Comparison of ENCODE assay signal across 8 cellular contexts in genomic region chrX:331145-331771, GRCh38. TPM values are rescaled to one million over a fixed set of nuclear protein-coding genes. Genes with fewer than 3 reads are reported as not detected.
DNase-seq lines count a peak whose midpoint lies in the region; ATAC-seq and TF ChIP-seq lines count a peak whose summit lies in the region.

No MANE protein-coding gene starts in this region.

- no peaks in the 10 kb centered on the region for H3K9me3 ChIP-seq in lower lobe of right lung
- no peaks in the 10 kb centered on the region for H3K9me3 ChIP-seq in aorta (ENCODE audit: control insufficient read depth, low read length)
- H3K9me3 ChIP-seq in Peyer's patch = no peaks in the 10 kb centered on the region
- no peaks in the 10 kb centered on the region for H3K9me3 ChIP-seq in PC-9 (ENCODE audit: insufficient read depth, low read depth)

- CTCF ChIA-PET in PC-9 (lab: Charles Lee) = no interaction called here

- no peak for TF ChIP-seq POLR2A in Peyer's patch (IDR thresholded peaks at IDR 0.05)

- H3K27me3 ChIP-seq in lower lobe of right lung (ENCODE audit: low read depth) (peaks cover 22% of the 10 kb centered on the region), aorta (ENCODE audit: control insufficient read depth in 1 of 2, insufficient read depth in 2 of 2, low read length in 1 of 2) (no peaks in the 10 kb centered on the region), Peyer's patch (peaks cover 0 to 4% of the 10 kb centered on the region in 2 donors), PC-9 (ENCODE audit: insufficient read depth, low read depth) (no peaks in the 10 kb centered on the region)

- H3K36me3 ChIP-seq in lower lobe of right lung = peaks cover 7% of the 10 kb centered on the region
- no peaks in the 10 kb centered on the region for H3K36me3 ChIP-seq in aorta (ENCODE audit: control insufficient read depth in 1 of 2, insufficient read depth in 2 of 2, low read length in 1 of 2)
- peaks cover 0 to 3% (median 0%) of the 10 kb centered on the region in 3 donors for H3K36me3 ChIP-seq in Peyer's patch
- no peaks in the 10 kb centered on the region for H3K36me3 ChIP-seq in PC-9 (ENCODE audit: low read depth)

- no peaks in the 10 kb centered on the region for H3K79me2 ChIP-seq in PC-9 (ENCODE audit: low read depth)

- 8 to 13% methylated on average over 45 to 48 of the region's 48 CpGs for WGBS in aorta, 2 donors

- ATAC-seq in Right ventricle myocardium inferior = peak; percentile 50
- peak; percentile 34 to 36 for ATAC-seq in lower lobe of right lung
- peak; percentile 21 for ATAC-seq in aorta (ENCODE audit: low FRiP score)
- ATAC-seq in GM19023 (IDR thresholded peaks at IDR 0.05; ENCODE audit: unreplicated experiment) = no peak

- intact Hi-C loops in Right ventricle myocardium inferior (cut with DNase I) = no loop called here
- intact Hi-C loops in cardiac septum (cut with DNase I) = no loop called here
- intact Hi-C loops in lower lobe of right lung (cut with DNase I) = no loop called here
- intact Hi-C loops in aorta (cut with DNase I) = no loop called here
- intact Hi-C loops in PC-9 (cut with micrococcal nuclease; ENCODE audit: unreplicated experiment) = no loop called here

- POLR2A ChIA-PET in PC-9 (lab: Charles Lee; ENCODE audit: unreplicated experiment) = no interaction called here

- H3K4me2 ChIP-seq in PC-9 = no peak overlapping the region

- no peaks in the 10 kb centered on the region for H3K9me2 ChIP-seq in PC-9 (ENCODE audit: insufficient read depth)

- H3K4me3 ChIP-seq in lower lobe of right lung = peak overlapping the region; percentile 30
- no peak overlapping the region for H3K4me3 ChIP-seq in aorta (ENCODE audit: low read length in 2 of 2)
- H3K4me3 ChIP-seq in Peyer's patch = peak overlapping the region in 2 of 4 donors; percentile 12 to 13
- H3K4me3 ChIP-seq in PC-9 = no peak overlapping the region

- peaks cover 11% of the 10 kb centered on the region for H3K4me1 ChIP-seq in lower lobe of right lung
- no peaks in the 10 kb centered on the region for H3K4me1 ChIP-seq in aorta (ENCODE audit: control insufficient read depth in 1 of 2, insufficient read depth in 2 of 2, low read length in 2 of 2)
- peaks cover 0 to 10% (median 4%) of the 10 kb centered on the region in 4 donors for H3K4me1 ChIP-seq in Peyer's patch
- H3K4me1 ChIP-seq in PC-9 (replicated peaks; ENCODE audit: insufficient read depth) = no peaks in the 10 kb centered on the region

- DNase-seq in Right ventricle myocardium inferior (ENCODE audit: missing footprints) = peak; percentile 74
- DNase-seq in cardiac septum (ENCODE audit: low spot score) = no peak
- peak; percentile 56 for DNase-seq in astrocyte of the hippocampus (ENCODE audit: low read depth, low spot score)
- DNase-seq in lower lobe of right lung = peak; percentile 46
- DNase-seq in aorta = peak; percentile 48 to 83
- no peak for DNase-seq in Peyer's patch
- DNase-seq in PC-9 = no peak

- no peaks in the 10 kb centered on the region for H4K20me1 ChIP-seq in PC-9 (ENCODE audit: insufficient read depth)

- no peaks in the 10 kb centered on the region for H3F3A ChIP-seq in PC-9 (ENCODE audit: insufficient read depth, low read depth)

- H2AFZ ChIP-seq in PC-9 = no peak overlapping the region

- H3K27ac ChIP-seq in lower lobe of right lung (no peak overlapping the region), aorta (ENCODE audit: low read depth in 1 of 2, low read length in 2 of 2) (no peak overlapping the region), Peyer's patch (no peak overlapping the region), PC-9 (no peak overlapping the region)

- BruUV-seq in PC-9 (replicated peaks; lab: Mats Ljungman, UMichigan) = no TSS peak

- TF ChIP-seq CTCF in lower lobe of right lung (IDR thresholded peaks at IDR 0.05) = no peak
- no peak for TF ChIP-seq CTCF in Peyer's patch (IDR thresholded peaks at IDR 0.05)
- TF ChIP-seq CTCF in PC-9 (conservative IDR thresholded peaks at IDR 0.05) = no peak

RNA-seq across cellular contexts. Expression of gene GTPBP6, which starts 12.7 kb away (rescaled TPM):
- 51.4 TPM for total RNA-seq in Right ventricle myocardium inferior
- 35.3 TPM for total RNA-seq in cardiac septum
- total RNA-seq in lower lobe of right lung = 47.1 TPM
- total RNA-seq in aorta = 10 to 100 TPM; 34.7 to 44.7 TPM
- 10 to 100 TPM; 38.8 to 62.6 TPM for polyA plus RNA-seq in aorta
- total RNA-seq in Peyer's patch = 10 to 100 TPM; 17.9 to 38.5 (median 30.8) TPM
- total RNA-seq in PC-9 (2021) = 43.5 and 47.0 TPM in 2 replicates

RNA-seq across cellular contexts. Expression of gene PLCXD1, which starts 50.1 kb away (rescaled TPM):
- total RNA-seq in Right ventricle myocardium inferior (6.1 TPM), cardiac septum (3.4 TPM), lower lobe of right lung (23.7 TPM), aorta (1 to 10 TPM; 3.7 to 9.7 TPM), Peyer's patch (10 to 100 TPM; 12.7 to 73.4 (median 18.9) TPM), PC-9 (2021) (8.7 and 9.0 TPM in 2 replicates)
- 10 to 100 TPM in 1 of 2 donors, 1 to 10 TPM in 1; 1.3 to 16.3 TPM for polyA plus RNA-seq in aorta

RNA-seq across cellular contexts. Expression of gene PPP2R3B, which starts 55.4 kb away (rescaled TPM):
- total RNA-seq in Right ventricle myocardium inferior = 164 TPM
- 128 TPM for total RNA-seq in cardiac septum
- total RNA-seq in lower lobe of right lung = 11.2 TPM
- total RNA-seq in aorta = 10 to 100 TPM in 1 of 2 donors, 1 to 10 TPM in 1; 7.8 to 19.1 TPM
- 10 to 100 TPM in 1 of 2 donors, 1 to 10 TPM in 1; 3.1 to 41.8 TPM for polyA plus RNA-seq in aorta
- total RNA-seq in Peyer's patch = 10 to 100 TPM in 2 of 4 donors, 1 to 10 TPM in 2; 4.0 to 65.2 (median 13.1) TPM
- total RNA-seq in PC-9 (2021) = 32.5 and 39.2 TPM in 2 replicates

Comparison
In these comparisons a context has a peak if more than half of its experiments do, and no peak if none do; other contexts are left out.
1. DNase-seq: peak in Right ventricle myocardium inferior (single experiment), astrocyte of the hippocampus (single experiment), lower lobe of right lung (single experiment) and aorta (2 of 2); none in cardiac septum (single experiment), Peyer's patch (0 of 3) and PC-9 (0 of 2).